Comparison of ENCODE assay signal across 15 cellular contexts in genomic region chr13:103895835-103896520, GRCh38.
"Had no signal": no experiment of that assay in that cellular context is flagged by ENCODE, and none has a peak within 500 bp of the region (broad histone marks: within the 10 kb centered on the region; RNA-seq: fewer than 3 reads in every experiment).

No MANE protein-coding gene starts in this region.

- H3K27ac ChIP-seq: colonic mucosa, gastrocnemius medialis, right atrium auricular region, tibial artery had no signal

- H3K4me1 ChIP-seq: colonic mucosa, gastrocnemius medialis, right atrium auricular region, tibial artery had no signal

- H3K36me3 ChIP-seq: colonic mucosa, gastrocnemius medialis, right atrium auricular region, tibial artery had no signal

- H3K9me3 ChIP-seq: colonic mucosa, gastrocnemius medialis, tibial artery had no signal

- H3K4me3 ChIP-seq: colonic mucosa, gastrocnemius medialis, right atrium auricular region, tibial artery had no signal

- ATAC-seq: activated CD8-positive, alpha-beta T cell treated with anti-CD3 and anti-CD28 coated beads, Interleukin-2, amount 10 ng/mL, durations not matched to agents 7 days and 5 days; activated T-cell treated with anti-CD3 and anti-CD28 coated beads, Interleukin-2, amount 50 U/mL, for 4 hours; gastrocnemius medialis; left ventricle myocardium superior; stimulated activated naive CD8-positive, alpha-beta T cell treated with anti-CD3 and anti-CD28 coated beads, Interleukin-15, Interleukin-2, amounts not matched to agents 100 U/mL and 50 U/mL, for 24 hours had no signal

- DNase-seq: activated CD4-positive, alpha-beta T cell treated with anti-CD3 and anti-CD28 coated beads, Interleukin-2, amount 10 ng/mL, durations not matched to agents 24 days and 14 days; activated CD8-positive, alpha-beta T cell treated with anti-CD3 and anti-CD28 coated beads, Interleukin-2, amount 10 ng/mL, durations not matched to agents 7 days and 5 days; activated naive CD4-positive, alpha-beta T cell treated with anti-CD3 and anti-CD28 coated beads, Interleukin-2, amount 50 U/mL, for 16 hours; activated T-cell treated with anti-CD3 and anti-CD28 coated beads, Interleukin-2, amount 50 U/mL, for 4 hours; aorta; colonic mucosa; gastrocnemius medialis; head of caudate nucleus; left ventricle myocardium superior; naive B cell; stimulated activated naive CD8-positive, alpha-beta T cell treated with anti-CD3 and anti-CD28 coated beads, Interleukin-15, Interleukin-2, amounts not matched to agents 100 U/mL and 50 U/mL, for 24 hours; substantia nigra; T1000; tibial artery had no signal
